Comparison of ENCODE assay signal across 32 cellular contexts in genomic region chr11:24634606-24635160, GRCh38.
"Had no signal": no experiment of that assay in that cellular context is flagged by ENCODE, and none has a peak within 500 bp of the region (broad histone marks: within the 10 kb centered on the region; RNA-seq: fewer than 3 reads in every experiment).

No MANE protein-coding gene starts in this region.

- H3K4me3 ChIP-seq: ascending aorta, cardiac muscle cell had no signal

- H3K27ac ChIP-seq: ascending aorta, cardiac muscle cell, WERI-Rb-1 had no signal

- DNase-seq: activated CD4-positive, alpha-beta T cell treated with anti-CD3 and anti-CD28 coated beads for 1 hour; activated CD4-positive, alpha-beta T cell treated with anti-CD3 and anti-CD28 coated beads for 36 hours; activated CD4-positive, alpha-beta T cell treated with anti-CD3 and anti-CD28 coated beads for 48 hours; activated CD4-positive, alpha-beta T cell treated with anti-CD3 and anti-CD28 coated beads, Interleukin-2, amount 10 ng/mL, durations not matched to agents 7 days and 5 days; activated CD4-positive, alpha-beta T cell treated with anti-CD3 and anti-CD28 coated beads, Interleukin-2, amount 50 U/mL, for 48 hours; activated CD4-positive, CD25-positive, alpha-beta regulatory T cell; activated CD8-positive, alpha-beta memory T cell treated with anti-CD3 and anti-CD28 coated beads for 24 hours; activated CD8-positive, alpha-beta memory T cell treated with anti-CD3 and anti-CD28 coated beads, Interleukin-2, amount 10 ng/mL, durations not matched to agents 7 days and 5 days; activated CD8-positive, alpha-beta memory T cell treated with anti-CD3 and anti-CD28 coated beads, Interleukin-2, amount 50 U/mL, for 48 hours; activated CD8-positive, alpha-beta T cell treated with anti-CD3 and anti-CD28 coated beads, Interleukin-2, amount 10 ng/mL, durations not matched to agents 7 days and 5 days; activated effector memory CD4-positive, alpha-beta T cell treated with Interleukin-2 at 50 U/mL for 16 hours; activated gamma-delta T cell; activated naive CD4-positive, alpha-beta T cell treated with anti-CD3 and anti-CD28 coated beads, Interleukin-2, amount 10 ng/mL, durations not matched to agents 7 days and 5 days; activated naive CD4-positive, alpha-beta T cell treated with Interleukin-2 at 50 U/mL for 16 hours; activated naive CD8-positive, alpha-beta T cell treated with anti-CD3 and anti-CD28 coated beads, Interleukin-2, amount 10 ng/mL, durations not matched to agents 7 days and 5 days; activated naive CD8-positive, alpha-beta T cell treated with anti-CD3 and anti-CD28 coated beads, Interleukin-2, amount 50 U/mL, for 24 hours; activated T-cell treated with anti-CD3 and anti-CD28 coated beads, Interleukin-2, amount 50 U/mL, for 24 hours; activated T-cell treated with anti-CD3 and anti-CD28 coated beads, Interleukin-2, amount 50 U/mL, for 48 hours; amygdala; anterior cingulate cortex; caudate nucleus; cerebellar nuclear complex; T-helper 1 cell; T-helper 2 cell; T-helper 9 cell; WERI-Rb-1 had no signal

- H3K36me3 ChIP-seq: ascending aorta, cardiac muscle cell, WERI-Rb-1 had no signal

- H3K27me3 ChIP-seq: ascending aorta, cardiac muscle cell had no signal

- H3K9me3 ChIP-seq: ascending aorta had no signal

- FAIRE-seq: bronchial epithelial cell, TTC549 had no signal

- H3K4me1 ChIP-seq: ascending aorta had no signal

- ATAC-seq: activated CD4-positive, alpha-beta T cell treated with anti-CD3 and anti-CD28 coated beads for 36 hours; activated CD4-positive, CD25-positive, alpha-beta regulatory T cell treated with anti-CD3 and anti-CD28 coated beads, Interleukin-2, amount 50 U/mL, for 24 hours; activated CD8-positive, alpha-beta memory T cell treated with anti-CD3 and anti-CD28 coated beads, Interleukin-2, amount 10 ng/mL, durations not matched to agents 7 days and 5 days; activated CD8-positive, alpha-beta T cell treated with anti-CD3 and anti-CD28 coated beads, Interleukin-2, amount 10 ng/mL, durations not matched to agents 7 days and 5 days; activated naive CD8-positive, alpha-beta T cell treated with anti-CD3 and anti-CD28 coated beads, Interleukin-2, amount 50 U/mL, for 24 hours; WTC11 had no signal
